In genomic region chr3:98556164-98557130, GRCh38 we compare ENCODE assay signal across 8 cellular contexts. TPM values are rescaled to one million over a fixed set of nuclear protein-coding genes. Genes with fewer than 3 reads are reported as not detected.
DNase-seq lines count a peak whose midpoint lies in the region; ATAC-seq and TF ChIP-seq lines count a peak whose summit lies in the region.

No MANE protein-coding gene starts in this region.

- no peaks in the 10 kb centered on the region for H3K4me1 ChIP-seq in mesendoderm (ENCODE audit: control insufficient read depth, low read depth, low read length)
- H3K4me1 ChIP-seq in SJCRH30, result no peaks in the 10 kb centered on the region; the same call in 1 of the 2 replicates

- no peaks in the 10 kb centered on the region for H3K9me3 ChIP-seq in SJCRH30 (replicated peaks)

- H4K8ac ChIP-seq in mesendoderm (ENCODE audit: low read depth, low read length), result no peak overlapping the region

- no peak overlapping the region for H3K9ac ChIP-seq in mesendoderm (ENCODE audit: low read length)

- H2BK5ac ChIP-seq in mesendoderm (ENCODE audit: low read length), result no peak overlapping the region

- H3K79me2 ChIP-seq in mesendoderm (ENCODE audit: control insufficient read depth, insufficient read depth, low read length), result no peaks in the 10 kb centered on the region

- H3K27me3 ChIP-seq in mesendoderm (ENCODE audit: insufficient read depth, low read length, poor library complexity) (no peaks in the 10 kb centered on the region), SJCRH30 (peaks cover 7% of the 10 kb centered on the region; the same call in 1 of the 2 replicates)

- peak; percentile 56 for DNase-seq in activated CD4-positive, CD25-positive, alpha-beta regulatory T cell treated with anti-CD3 and anti-CD28 coated beads, Interleukin-2, amount 50 U/mL, for 72 hours
- no peak for DNase-seq in mesendoderm
- no peak for DNase-seq in middle frontal gyrus (ENCODE audit: extremely low spot score, low spot score)
- DNase-seq in HT-29 (ENCODE audit: low spot score), result no peak
- no peak for DNase-seq in SJCRH30
- DNase-seq in DMS114 treated with DMSO at 0.1 percent for 48 hours (lab: John Stamatoyannopoulos, UW; ENCODE audit: unreplicated experiment), result no peak

- H3K4me2 ChIP-seq in mesendoderm (ENCODE audit: low read length), result no peak overlapping the region

- no peak overlapping the region for H3K23ac ChIP-seq in mesendoderm (ENCODE audit: low read length)

- H3K79me1 ChIP-seq in mesendoderm (ENCODE audit: low read length), result no peaks in the 10 kb centered on the region

- no CpG with 5 or more reads among the region's 7 CpGs for WGBS in mesendoderm (ENCODE audit: extremely low coverage, insufficient coverage, low lambda C conversion rate)

- no peak overlapping the region for H3K56ac ChIP-seq in mesendoderm (ENCODE audit: low read length)

- peak; percentile 35 for TF ChIP-seq POLR2A in GM18951 (IDR thresholded peaks at IDR 0.05; ENCODE audit: extremely low read depth, insufficient read depth, insufficient read length)

- no peak overlapping the region for H3K4ac ChIP-seq in mesendoderm (ENCODE audit: low read depth, low read length)

- in situ Hi-C loops in GM18951 (cut with MboI; ENCODE audit: low sequenced_read_pairs, unreplicated experiment), result no loop called here

- ATAC-seq in HG03060 (IDR thresholded peaks at IDR 0.05; ENCODE audit: low read depth, unreplicated experiment), result peak; percentile 79

- no peak overlapping the region for H3K27ac ChIP-seq in mesendoderm (ENCODE audit: low read depth, low read length)
- H3K27ac ChIP-seq in SJCRH30, result no peak overlapping the region

- H3K18ac ChIP-seq in mesendoderm (ENCODE audit: low read length), result no peak overlapping the region

- H4K5ac ChIP-seq in mesendoderm (ENCODE audit: low read length), result no peak overlapping the region

- H3K4me3 ChIP-seq in mesendoderm (ENCODE audit: low read length), result no peak overlapping the region
- H3K4me3 ChIP-seq in SJCRH30, result no peak overlapping the region

- no peak overlapping the region for H2AK5ac ChIP-seq in mesendoderm (ENCODE audit: low read length)

- peak overlapping the region; percentile 61 for H2BK120ac ChIP-seq in mesendoderm (ENCODE audit: low read depth, low read length)

- no peak overlapping the region for H2BK15ac ChIP-seq in mesendoderm (replicated peaks; ENCODE audit: low read depth)

- H3K36me3 ChIP-seq in mesendoderm (ENCODE audit: control insufficient read depth, insufficient read depth, low read length) (no peaks in the 10 kb centered on the region), SJCRH30 (no peaks in the 10 kb centered on the region)

RNA-seq across cellular contexts. Expression of gene GPR15, which starts 24.7 kb away (rescaled TPM):
- not detected for polyA plus RNA-seq in mesendoderm (2013, experiment 1 of 2)
- polyA plus RNA-seq in mesendoderm (2013, experiment 2 of 2), result not detected
- not detected in 2 replicates for total RNA-seq in HT-29 (2014; rRNA removed; shearing (Covaris generic))
- total RNA-seq in SJCRH30 (2014; rRNA removed; shearing (Covaris generic)), result not detected in 2 replicates

RNA-seq across cellular contexts. Expression of gene CLDND1, which starts 33.7 kb away (rescaled TPM):
- polyA plus RNA-seq in mesendoderm (2013, experiment 1 of 2), result 104 TPM
- 110 TPM for polyA plus RNA-seq in mesendoderm (2013, experiment 2 of 2)
- total RNA-seq in HT-29 (2014; rRNA removed; shearing (Covaris generic)), result 25.1 and 31.5 TPM in 2 replicates
- 132 and 147 TPM in 2 replicates for total RNA-seq in SJCRH30 (2014; rRNA removed; shearing (Covaris generic))

RNA-seq across cellular contexts. Expression of gene CPOX, which starts 37.0 kb away (rescaled TPM):
- 11.0 TPM for polyA plus RNA-seq in mesendoderm (2013, experiment 1 of 2)
- polyA plus RNA-seq in mesendoderm (2013, experiment 2 of 2), result 11.1 TPM
- total RNA-seq in HT-29 (2014; rRNA removed; shearing (Covaris generic)), result 28.8 and 31.4 TPM in 2 replicates
- 25.3 and 28.3 TPM in 2 replicates for total RNA-seq in SJCRH30 (2014; rRNA removed; shearing (Covaris generic))

RNA-seq across cellular contexts. Expression of gene OR5K2, which starts 59.0 kb away (rescaled TPM):
- not detected for polyA plus RNA-seq in mesendoderm (2013, experiment 1 of 2)
- not detected for polyA plus RNA-seq in mesendoderm (2013, experiment 2 of 2)
- not detected in 2 replicates for total RNA-seq in HT-29 (2014; rRNA removed; shearing (Covaris generic))
- total RNA-seq in SJCRH30 (2014; rRNA removed; shearing (Covaris generic)), result 0.12 TPM in 1 of 2 replicates, not detected in the other
